In the genomic region with DNA sequence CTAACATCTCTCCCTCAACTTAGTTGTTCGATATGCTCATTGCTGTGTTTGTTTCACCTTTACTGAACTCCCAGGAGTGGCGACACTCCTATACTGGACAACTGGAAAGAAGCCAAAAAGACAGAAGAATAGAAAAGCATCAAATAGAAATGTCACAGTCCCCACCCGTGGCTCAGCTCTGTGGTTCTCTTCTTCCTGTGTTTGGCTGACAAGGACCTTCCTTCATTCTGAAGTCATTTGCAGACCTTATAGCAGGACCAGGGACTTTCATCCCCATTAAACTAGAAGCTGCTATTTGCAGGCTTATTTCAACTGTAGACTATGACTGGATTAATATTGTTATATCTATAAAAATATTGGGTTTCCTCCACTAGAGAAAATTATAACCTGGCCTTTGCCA, we compare ENCODE assay signal across 14 cellular contexts.
DNase-seq lines count a peak whose midpoint lies in the region; ATAC-seq and TF ChIP-seq lines count a peak whose summit lies in the region.
"Had no signal": no experiment of that assay in that cellular context is flagged by ENCODE, and none has a peak within 500 bp of the region (broad histone marks: within the 10 kb centered on the region; RNA-seq: fewer than 3 reads in every experiment).

No MANE protein-coding gene starts in this region.

- H3K56ac ChIP-seq in IMR-90 (ENCODE audit: extremely low read depth, insufficient read depth, low read length): no peak overlapping the region

- H2AK5ac ChIP-seq in IMR-90 (ENCODE audit: low read depth, low read length) (no peak overlapping the region), mesenchymal stem cell (ENCODE audit: low read length, severe bottlenecking) (peak overlapping the region; percentile 51)

- H3K4me2 ChIP-seq in IMR-90 (ENCODE audit: low read depth, low read length) (no peak overlapping the region), mesenchymal stem cell (ENCODE audit: low read length, poor library complexity, severe bottlenecking) (no peak overlapping the region), osteoblast (ENCODE audit: insufficient read depth, low read length) (no peak overlapping the region)

- H2BK5ac ChIP-seq in IMR-90 (ENCODE audit: low read depth, low read length, poor library complexity, severe bottlenecking): no peak overlapping the region
- no peak overlapping the region for H2BK5ac ChIP-seq in mesenchymal stem cell (ENCODE audit: low read depth, low read length, poor library complexity, severe bottlenecking)

- H3K79me1 ChIP-seq in IMR-90 (ENCODE audit: low read depth in 1 of 2, low read length in 2 of 2) (peaks cover 11 to 26% of the 10 kb centered on the region in 2 experiments), mesenchymal stem cell (replicated peaks; ENCODE audit: low read length, poor library complexity, severe bottlenecking) (no peaks in the 10 kb centered on the region)

- no peak for TF ChIP-seq RAD21 in IMR-90 (IDR thresholded peaks at IDR 0.05; ENCODE audit: low read length)

- H2BK120ac ChIP-seq in IMR-90 (ENCODE audit: low read depth, low read length) (no peak overlapping the region), mesenchymal stem cell (ENCODE audit: low read depth, low read length) (no peak overlapping the region)

- H3K36me3 ChIP-seq in IMR-90 (ENCODE audit: control insufficient read depth, insufficient read depth, low read length) (peaks cover 20% of the 10 kb centered on the region), mesenchymal stem cell (ENCODE audit: control insufficient read depth in 1 of 2, insufficient read depth in 2 of 2, low read depth in 1 of 2, low read length in 2 of 2) (peaks cover 0 to 55% of the 10 kb centered on the region in 2 experiments), osteoblast (ENCODE audit: insufficient read depth, low read length) (no peaks in the 10 kb centered on the region)

- H3K14ac ChIP-seq in IMR-90 (replicated peaks; ENCODE audit: low read depth, low read length): no peak overlapping the region
- H3K14ac ChIP-seq in mesenchymal stem cell (ENCODE audit: low read length in 2 of 2): no peak overlapping the region

- no peak overlapping the region for H2AK9ac ChIP-seq in IMR-90 (replicated peaks; ENCODE audit: low read depth, low read length, poor library complexity)

- no peaks in the 10 kb centered on the region for H3K27me3 Mint-ChIP-seq in activated CD4-positive, alpha-beta T cell treated with anti-CD3 and anti-CD28 coated beads, Interleukin-2, amount 10 ng/mL, durations not matched to agents 7 days and 5 days

- H3K9ac ChIP-seq in IMR-90 (ENCODE audit: low read depth, low read length): no peak overlapping the region
- no peak overlapping the region for H3K9ac ChIP-seq in mesenchymal stem cell (ENCODE audit: low read length)

- no peaks in the 10 kb centered on the region for H3K36me3 Mint-ChIP-seq in activated CD4-positive, alpha-beta T cell treated with anti-CD3 and anti-CD28 coated beads, Interleukin-2, amount 10 ng/mL, durations not matched to agents 7 days and 5 days (ENCODE audit: low read depth)
- H3K36me3 Mint-ChIP-seq: CD14-positive monocyte; CD8-positive, alpha-beta T cell had no signal

- H3K9me3 ChIP-seq in IMR-90 (ENCODE audit: control insufficient read depth, insufficient read depth, low read length): no peaks in the 10 kb centered on the region
- no peaks in the 10 kb centered on the region for H3K9me3 ChIP-seq in mesenchymal stem cell (ENCODE audit: control insufficient read depth, low read length)
- H3K9me3 ChIP-seq in osteoblast (ENCODE audit: low read depth, low read length): no peaks in the 10 kb centered on the region
- H3K9me3 ChIP-seq: Caco-2, HAP-1 had no signal

- no peak for DNase-seq in activated CD4-positive, alpha-beta T cell treated with anti-CD3 and anti-CD28 coated beads, Interleukin-2, amount 10 ng/mL, durations not matched to agents 7 days and 5 days
- no peak for DNase-seq in activated CD4-positive, alpha-beta T cell treated with anti-CD3 and anti-CD28 coated beads, Interleukin-2, amount 50 U/mL, for 48 hours
- DNase-seq in COR-L47 (lab: John Stamatoyannopoulos, UW) (peak; percentile 12), IMR-90 (no peak), mesenchymal stem cell (no peak), HCEC 1CT (no peak), osteoblast (ENCODE audit: insufficient read length, low spot score, missing footprints) (no peak)
- DNase-seq: Caco-2; CD8-positive, alpha-beta T cell; GF-D8; HFFc6 had no signal

- BruUV-seq in IMR-90 (replicated peaks; lab: Mats Ljungman, UMichigan): TSS peak; percentile 0

- H3K4me1 ChIP-seq in IMR-90 (ENCODE audit: control insufficient read depth, insufficient read depth, low read length): no peaks in the 10 kb centered on the region; the same call in 1 of the 2 replicates
- H3K4me1 ChIP-seq in mesenchymal stem cell (ENCODE audit: control insufficient read depth, insufficient read depth, low read depth, low read length): peaks cover 3% of the 10 kb centered on the region
- no peaks in the 10 kb centered on the region for H3K4me1 ChIP-seq in osteoblast (ENCODE audit: insufficient read depth, low read length)
- H3K4me1 ChIP-seq: Caco-2 had no signal

- in situ Hi-C loops in IMR-90 (cut with MboI; ENCODE audit: low sequenced_read_pairs): no loop called here

- H3K27ac Mint-ChIP-seq in activated CD4-positive, alpha-beta T cell treated with anti-CD3 and anti-CD28 coated beads, Interleukin-2, amount 10 ng/mL, durations not matched to agents 7 days and 5 days: peak overlapping the region; percentile 58
- H3K27ac Mint-ChIP-seq: CD14-positive monocyte; CD8-positive, alpha-beta T cell; HFFc6 had no signal

- H3K27ac ChIP-seq in IMR-90 (ENCODE audit: insufficient read depth, low read length) (no peak overlapping the region), mesenchymal stem cell (ENCODE audit: low read length, poor library complexity, severe bottlenecking) (peak overlapping the region; percentile 93), osteoblast (ENCODE audit: low read depth, low read length) (no peak overlapping the region)

- no peak for TF ChIP-seq POLR2A in IMR-90 (IDR thresholded peaks at IDR 0.05; ENCODE audit: low read depth, low read length)

- no peaks in the 10 kb centered on the region for H3K27me3 ChIP-seq in IMR-90 (ENCODE audit: control insufficient read depth, insufficient read depth, low read length)
- H3K27me3 ChIP-seq in mesenchymal stem cell (ENCODE audit: control insufficient read depth in 1 of 2, insufficient read depth in 1 of 2, low read length in 2 of 2): no peaks in the 10 kb centered on the region
- H3K27me3 ChIP-seq in osteoblast (ENCODE audit: insufficient read depth, low read length): no peaks in the 10 kb centered on the region

- H3K9me3 Mint-ChIP-seq in activated CD4-positive, alpha-beta T cell treated with anti-CD3 and anti-CD28 coated beads, Interleukin-2, amount 10 ng/mL, durations not matched to agents 7 days and 5 days: no peaks in the 10 kb centered on the region
- H3K9me3 Mint-ChIP-seq: CD14-positive monocyte; CD8-positive, alpha-beta T cell; HFFc6 had no signal

- H3K79me2 ChIP-seq in osteoblast (ENCODE audit: insufficient read depth, low read length): no peaks in the 10 kb centered on the region

- no peak overlapping the region for H2BK12ac ChIP-seq in mesenchymal stem cell (ENCODE audit: low read length in 2 of 2)

- intact Hi-C loops in IMR-90 (cut with micrococcal nuclease): no loop called here

- no peak overlapping the region for H4K5ac ChIP-seq in IMR-90 (ENCODE audit: low read depth, low read length)

- H3K4me1 Mint-ChIP-seq in activated CD4-positive, alpha-beta T cell treated with anti-CD3 and anti-CD28 coated beads, Interleukin-2, amount 10 ng/mL, durations not matched to agents 7 days and 5 days: peaks cover 6% of the 10 kb centered on the region
- H3K4me1 Mint-ChIP-seq: CD14-positive monocyte had no signal

- no peak for ATAC-seq in IMR-90 (ENCODE audit: low read depth)
- ATAC-seq: CD8-positive, alpha-beta T cell; HepG2 had no signal

- H3K23ac ChIP-seq in IMR-90 (ENCODE audit: low read depth, low read length) (no peak overlapping the region), mesenchymal stem cell (ENCODE audit: low read length in 2 of 2) (no peak overlapping the region)

- dilution Hi-C loops in IMR-90 (cut with HindIII; ENCODE audit: low sequenced_read_pairs, unreplicated experiment): no loop called here

- CTCF ChIA-PET in activated CD4-positive, alpha-beta T cell treated with anti-CD3 and anti-CD28 coated beads, Interleukin-2, amount 10 ng/mL, durations not matched to agents 7 days and 5 days (lab: Charles Lee): interaction anchor here (1.1 kb wide), 1 partner anchor 53 kb away, joined by 3 read pairs; no protein-coding TSS in a partner anchor
- CTCF ChIA-PET in IMR-90 (lab: Yijun Ruan, JAX): no interaction called here

- H3K18ac ChIP-seq in IMR-90 (ENCODE audit: low read depth, low read length) (no peak overlapping the region), mesenchymal stem cell (ENCODE audit: low read depth in 1 of 2, low read length in 2 of 2) (no peak overlapping the region)

- H3K4ac ChIP-seq in IMR-90 (ENCODE audit: low read depth, low read length): no peak overlapping the region
- H3K4ac ChIP-seq in mesenchymal stem cell (ENCODE audit: low read depth in 1 of 2, low read length in 2 of 2): no peak overlapping the region

- H4K20me1 ChIP-seq in IMR-90 (ENCODE audit: insufficient read depth, low read length): no peaks in the 10 kb centered on the region
- H4K20me1 ChIP-seq in osteoblast (ENCODE audit: insufficient read depth, low read length): no peaks in the 10 kb centered on the region

- H3K4me3 Mint-ChIP-seq in activated CD4-positive, alpha-beta T cell treated with anti-CD3 and anti-CD28 coated beads, Interleukin-2, amount 10 ng/mL, durations not matched to agents 7 days and 5 days: no peak overlapping the region
- H3K4me3 Mint-ChIP-seq: CD14-positive monocyte; CD8-positive, alpha-beta T cell; HFFc6 had no signal

- peaks cover 2% of the 10 kb centered on the region; the same call in 1 of the 2 replicates for H3K9me1 ChIP-seq in IMR-90 (ENCODE audit: insufficient read depth, low read length)

- WGBS in IMR-90 (ENCODE audit: extremely low coverage in 2 of 2, insufficient read length in 1 of 2), 2 experiments: no CpG with 5 or more reads among the region's 3 CpGs
- WGBS in mesenchymal stem cell: 91% methylated on average over 3 of the region's 3 CpGs

- H2BK20ac ChIP-seq in IMR-90 (ENCODE audit: low read depth, low read length): no peak overlapping the region

- no peak overlapping the region for H3K4me3 ChIP-seq in IMR-90 (ENCODE audit: insufficient read depth, low read depth, low read length)
- H3K4me3 ChIP-seq in mesenchymal stem cell (ENCODE audit: insufficient read depth in 1 of 2, low read depth in 1 of 2, low read length in 2 of 2): no peak overlapping the region
- H3K4me3 ChIP-seq in osteoblast (ENCODE audit: insufficient read depth, low read length): no peak overlapping the region
- H3K4me3 ChIP-seq: HAP-1 had no signal

- H4K8ac ChIP-seq in IMR-90 (ENCODE audit: low read depth in 2 of 2, low read length in 2 of 2) (no peak overlapping the region), mesenchymal stem cell (ENCODE audit: low read length) (no peak overlapping the region)

- H2BK15ac ChIP-seq in IMR-90 (ENCODE audit: low read depth, low read length) (no peak overlapping the region), mesenchymal stem cell (ENCODE audit: low read depth, poor library complexity, severe bottlenecking) (no peak overlapping the region)

- no peak overlapping the region for H4K91ac ChIP-seq in IMR-90 (ENCODE audit: insufficient read depth, low read depth, low read length)
- no peak overlapping the region for H4K91ac ChIP-seq in mesenchymal stem cell (ENCODE audit: low read length)

- no peak overlapping the region for H2AFZ ChIP-seq in IMR-90 (replicated peaks; ENCODE audit: low read length, poor library complexity)
- no peak overlapping the region for H2AFZ ChIP-seq in mesenchymal stem cell (ENCODE audit: low read depth, low read length)
- no peak overlapping the region for H2AFZ ChIP-seq in osteoblast (ENCODE audit: low read length)

- POLR2A ChIA-PET in activated CD4-positive, alpha-beta T cell treated with anti-CD3 and anti-CD28 coated beads, Interleukin-2, amount 10 ng/mL, durations not matched to agents 7 days and 5 days (lab: Charles Lee): no interaction called here
- POLR2A ChIA-PET in IMR-90 (lab: Charles Lee; ENCODE audit: unreplicated experiment): no interaction called here

- TF ChIP-seq CTCF in IMR-90 (conservative IDR thresholded peaks at IDR 0.05; ENCODE audit: low read depth, low read length): no peak
- no peak for TF ChIP-seq CTCF in osteoblast (IDR thresholded peaks at IDR 0.05; ENCODE audit: extremely low read depth, low read depth, low read length)
